14 cellular contexts compared by ENCODE assay signal in genomic region chr11:31779268-31779879, GRCh38. TPM values are rescaled to one million over a fixed set of nuclear protein-coding genes. Genes with fewer than 3 reads are reported as not detected.
DNase-seq lines count a peak whose midpoint lies in the region; ATAC-seq and TF ChIP-seq lines count a peak whose summit lies in the region.
"Had no signal": no experiment of that assay in that cellular context is flagged by ENCODE, and none has a peak within 500 bp of the region (broad histone marks: within the 10 kb centered on the region; RNA-seq: fewer than 3 reads in every experiment).

No MANE protein-coding gene starts in this region.

- no peak for TF ChIP-seq CTCF in AG10803 (conservative IDR thresholded peaks at IDR 0.05; ENCODE audit: low read length)

- H3K27me3 ChIP-seq in MG63: no peaks in the 10 kb centered on the region

- H3K36me3 ChIP-seq in MG63: no peaks in the 10 kb centered on the region

- ATAC-seq in HG02885 (IDR thresholded peaks at IDR 0.05; ENCODE audit: poor library complexity, unreplicated experiment): no peak
- ATAC-seq: left lobe of liver had no signal

- peak; percentile 62 for DNase-seq in AG10803 (ENCODE audit: low read depth)
- peak; percentile 45 for DNase-seq in MG63
- peak; percentile 55 for DNase-seq in cerebellar cortex (ENCODE audit: low spot score)
- peak; percentile 71 for DNase-seq in myocyte (ENCODE audit: low read depth)
- DNase-seq in DMS 273 treated with DMSO at 0.1 percent for 48 hours (lab: John Stamatoyannopoulos, UW): no peak
- DNase-seq in activated effector memory CD4-positive, alpha-beta T cell treated with anti-CD3 and anti-CD28 coated beads, Interleukin-2, amount 50 U/mL, for 16 hours: no peak
- no peak for DNase-seq in cortex of kidney (lab: John Stamatoyannopoulos, UW)
- DNase-seq: amygdala, erythroblast, NCI-H146, OCI-M1 had no signal

- no peak overlapping the region for H3K4me3 ChIP-seq in AG10803 (ENCODE audit: low read length)
- no peak overlapping the region for H3K4me3 ChIP-seq in MG63

- H3K9me3 ChIP-seq in MG63: no peaks in the 10 kb centered on the region

RNA-seq across cellular contexts. Expression of gene PAX6, which starts 31.7 kb away (rescaled TPM):
- 12.4 and 12.7 TPM in 2 replicates for total RNA-seq in MG63 (2014; rRNA removed; shearing (Covaris generic); ENCODE audit: low replicate concordance)
- total RNA-seq in myocyte: 0.05 and 1.3 TPM in 2 replicates
- polyA plus RNA-seq in myocyte (2012): 0.68 TPM
- total RNA-seq: left lobe of liver had no signal
- polyA plus RNA-seq: BJ had no signal

Comparison
In these comparisons a context has a peak if more than half of its experiments do, and no peak if none do; other contexts are left out.
1. DNase-seq: peak in AG10803 (single experiment), MG63 (single experiment), cerebellar cortex (single experiment) and myocyte (single experiment); none in DMS 273 treated with DMSO at 0.1 percent for 48 hours (single experiment), activated effector memory CD4-positive, alpha-beta T cell treated with anti-CD3 and anti-CD28 coated beads, Interleukin-2, amount 50 U/mL, for 16 hours (single experiment) and cortex of kidney (single experiment).